1 cellular context compared by ENCODE assay signal in genomic region chr19:46659151-46660007, GRCh38.
TF ChIP-seq lines count a peak whose summit lies in the region.

No MANE protein-coding gene starts in this region.

TF ChIP-seq in GM12878, 131 proteins besides CTCF, POLR2A, EP300 and RAD21:
- TF ChIP-seq, protein P1, sequence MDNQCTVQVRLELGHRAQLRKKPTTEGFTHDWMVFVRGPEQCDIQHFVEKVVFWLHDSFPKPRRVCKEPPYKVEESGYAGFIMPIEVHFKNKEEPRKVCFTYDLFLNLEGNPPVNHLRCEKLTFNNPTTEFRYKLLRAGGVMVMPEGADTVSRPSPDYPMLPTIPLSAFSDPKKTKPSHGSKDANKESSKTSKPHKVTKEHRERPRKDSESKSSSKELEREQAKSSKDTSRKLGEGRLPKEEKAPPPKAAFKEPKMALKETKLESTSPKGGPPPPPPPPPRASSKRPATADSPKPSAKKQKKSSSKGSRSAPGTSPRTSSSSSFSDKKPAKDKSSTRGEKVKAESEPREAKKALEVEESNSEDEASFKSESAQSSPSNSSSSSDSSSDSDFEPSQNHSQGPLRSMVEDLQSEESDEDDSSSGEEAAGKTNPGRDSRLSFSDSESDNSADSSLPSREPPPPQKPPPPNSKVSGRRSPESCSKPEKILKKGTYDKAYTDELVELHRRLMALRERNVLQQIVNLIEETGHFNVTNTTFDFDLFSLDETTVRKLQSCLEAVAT (IDR thresholded peaks at IDR 0.05), result no peak
- TF ChIP-seq PAX8 (IDR thresholded peaks at IDR 0.05) (no peak), STAT3 (IDR thresholded peaks at IDR 0.05; ENCODE audit: low read depth, low read length) (no peak), CHD2 (IDR thresholded peaks at IDR 0.05; ENCODE audit: borderline replicate concordance, low read depth, low read length) (0 out of 2 replicates have a peak, but pooled peaks have one; percentile 16), CHD1 (IDR thresholded peaks at IDR 0.05; ENCODE audit: low read depth, low read length) (no peak), IKZF2 (IDR thresholded peaks at IDR 0.05) (peak; percentile 19 to 34; a peak in 2 of 4 replicates), POU2F2 (IDR thresholded peaks at IDR 0.05; ENCODE audit: borderline replicate concordance, low read depth, low read length) (no peak), POLR2AphosphoS2 (IDR thresholded peaks at IDR 0.05; ENCODE audit: low read depth, low read length) (no peak), ESRRA (IDR thresholded peaks at IDR 0.05; ENCODE audit: low read length) (no peak), BHLHE40 (IDR thresholded peaks at IDR 0.05; ENCODE audit: borderline replicate concordance in 1 of 2, low read depth in 2 of 2, low read length in 1 of 2) (peak in 1 of 2 experiments; percentile 11; a peak in 1 of 4 replicates), IRF4 (IDR thresholded peaks at IDR 0.05; ENCODE audit: low read depth, low read length) (no peak), FOS (IDR thresholded peaks at IDR 0.05; ENCODE audit: borderline replicate concordance, extremely low read depth, insufficient read length) (no peak), IKZF1 (conservative IDR thresholded peaks at IDR 0.05) (peak; percentile 49), TCF12 (IDR thresholded peaks at IDR 0.05; ENCODE audit: low read depth, low read length) (no peak), TAF1 (IDR thresholded peaks at IDR 0.05; ENCODE audit: borderline replicate concordance, low read depth, low read length) (no peak), HDGF (IDR thresholded peaks at IDR 0.05) (peak; percentile 75; the same call in 1 of the 2 replicates), WRNIP1 (IDR thresholded peaks at IDR 0.05; ENCODE audit: borderline replicate concordance, low read depth, low read length) (no peak), CBX5 (IDR thresholded peaks at IDR 0.05; ENCODE audit: low read depth) (no peak), RUNX3 (IDR thresholded peaks at IDR 0.05; ENCODE audit: low read length) (no peak), TBL1XR1 (IDR thresholded peaks at IDR 0.05; ENCODE audit: low read depth, low read length) (no peak), TARDBP (IDR thresholded peaks at IDR 0.05; ENCODE audit: borderline replicate concordance) (no peak), NR2F1 (conservative IDR thresholded peaks at IDR 0.05) (no peak)
- TF ChIP-seq, protein P2, sequence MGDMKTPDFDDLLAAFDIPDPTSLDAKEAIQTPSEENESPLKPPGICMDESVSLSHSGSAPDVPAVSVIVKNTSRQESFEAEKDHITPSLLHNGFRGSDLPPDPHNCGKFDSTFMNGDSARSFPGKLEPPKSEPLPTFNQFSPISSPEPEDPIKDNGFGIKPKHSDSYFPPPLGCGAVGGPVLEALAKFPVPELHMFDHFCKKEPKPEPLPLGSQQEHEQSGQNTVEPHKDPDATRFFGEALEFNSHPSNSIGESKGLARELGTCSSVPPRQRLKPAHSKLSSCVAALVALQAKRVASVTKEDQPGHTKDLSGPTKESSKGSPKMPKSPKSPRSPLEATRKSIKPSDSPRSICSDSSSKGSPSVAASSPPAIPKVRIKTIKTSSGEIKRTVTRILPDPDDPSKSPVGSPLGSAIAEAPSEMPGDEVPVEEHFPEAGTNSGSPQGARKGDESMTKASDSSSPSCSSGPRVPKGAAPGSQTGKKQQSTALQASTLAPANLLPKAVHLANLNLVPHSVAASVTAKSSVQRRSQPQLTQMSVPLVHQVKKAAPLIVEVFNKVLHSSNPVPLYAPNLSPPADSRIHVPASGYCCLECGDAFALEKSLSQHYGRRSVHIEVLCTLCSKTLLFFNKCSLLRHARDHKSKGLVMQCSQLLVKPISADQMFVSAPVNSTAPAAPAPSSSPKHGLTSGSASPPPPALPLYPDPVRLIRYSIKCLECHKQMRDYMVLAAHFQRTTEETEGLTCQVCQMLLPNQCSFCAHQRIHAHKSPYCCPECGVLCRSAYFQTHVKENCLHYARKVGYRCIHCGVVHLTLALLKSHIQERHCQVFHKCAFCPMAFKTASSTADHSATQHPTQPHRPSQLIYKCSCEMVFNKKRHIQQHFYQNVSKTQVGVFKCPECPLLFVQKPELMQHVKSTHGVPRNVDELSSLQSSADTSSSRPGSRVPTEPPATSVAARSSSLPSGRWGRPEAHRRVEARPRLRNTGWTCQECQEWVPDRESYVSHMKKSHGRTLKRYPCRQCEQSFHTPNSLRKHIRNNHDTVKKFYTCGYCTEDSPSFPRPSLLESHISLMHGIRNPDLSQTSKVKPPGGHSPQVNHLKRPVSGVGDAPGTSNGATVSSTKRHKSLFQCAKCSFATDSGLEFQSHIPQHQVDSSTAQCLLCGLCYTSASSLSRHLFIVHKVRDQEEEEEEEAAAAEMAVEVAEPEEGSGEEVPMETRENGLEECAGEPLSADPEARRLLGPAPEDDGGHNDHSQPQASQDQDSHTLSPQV (IDR thresholded peaks at IDR 0.05), result no peak
